Comparison of ENCODE assay signal across 1 cellular context in genomic region chr7:1811850-1812692, GRCh38.
TF ChIP-seq lines count a peak whose summit lies in the region.

No MANE protein-coding gene starts in this region.

TF ChIP-seq in HepG2, 621 proteins besides CTCF, POLR2A, EP300 and RAD21 (continued from another document):
- TF ChIP-seq ZHX2 (IDR thresholded peaks at IDR 0.05; ENCODE audit: low read depth): no peak
- no peak for TF ChIP-seq ZHX2 (CRISPR knock-in tag; IDR thresholded peaks at IDR 0.05; ENCODE audit: borderline replicate concordance)
- TF ChIP-seq ZNF567 (CRISPR knock-in tag; IDR thresholded peaks at IDR 0.05; ENCODE audit: borderline replicate concordance): no peak
- 0 out of 2 replicates have a peak, but pooled peaks have one; percentile 39 for TF ChIP-seq HNRNPL (IDR thresholded peaks at IDR 0.05; ENCODE audit: low read depth, low read length)
- TF ChIP-seq SPEN (CRISPR knock-in tag; IDR thresholded peaks at IDR 0.05; ENCODE audit: low read depth): 0 out of 2 replicates have a peak, but pooled peaks have one; percentile 52
- TF ChIP-seq MAX (IDR thresholded peaks at IDR 0.05): 0 out of 2 replicates have a peak, but pooled peaks have one; percentile 6
- no peak for TF ChIP-seq SMARCE1 (IDR thresholded peaks at IDR 0.05; ENCODE audit: borderline replicate concordance)
- no peak for TF ChIP-seq RBAK (CRISPR knock-in tag; IDR thresholded peaks at IDR 0.05)
- no peak for TF ChIP-seq HNRNPUL1 (IDR thresholded peaks at IDR 0.05; ENCODE audit: low read depth, low read length)
- TF ChIP-seq GMEB1 (CRISPR knock-in tag; IDR thresholded peaks at IDR 0.05; ENCODE audit: borderline replicate concordance): no peak
- TF ChIP-seq GPN1 (CRISPR knock-in tag; IDR thresholded peaks at IDR 0.05; ENCODE audit: borderline replicate concordance): no peak
- no peak for TF ChIP-seq ZNF350 (CRISPR knock-in tag; IDR thresholded peaks at IDR 0.05; ENCODE audit: borderline replicate concordance, low read depth)
- TF ChIP-seq TRAFD1 (CRISPR knock-in tag; IDR thresholded peaks at IDR 0.05; ENCODE audit: borderline replicate concordance): peak; percentile 58; the same call in 1 of the 2 replicates
- no peak for TF ChIP-seq BRD4 (CRISPR knock-in tag; IDR thresholded peaks at IDR 0.05)
- TF ChIP-seq NR2C2 (CRISPR knock-in tag; IDR thresholded peaks at IDR 0.05; ENCODE audit: borderline replicate concordance): no peak
- TF ChIP-seq ZC3H13 (CRISPR knock-in tag; IDR thresholded peaks at IDR 0.05): no peak
- TF ChIP-seq ZNF446 (CRISPR knock-in tag; IDR thresholded peaks at IDR 0.05): no peak
- no peak for TF ChIP-seq LCORL (IDR thresholded peaks at IDR 0.05)
- TF ChIP-seq LCORL (CRISPR knock-in tag; IDR thresholded peaks at IDR 0.05): peak; percentile 38; the same call in 1 of the 2 replicates
- TF ChIP-seq THAP7 (CRISPR knock-in tag; IDR thresholded peaks at IDR 0.05): no peak
- peak; percentile 25; the same call in 1 of the 2 replicates for TF ChIP-seq SMC3 (IDR thresholded peaks at IDR 0.05; ENCODE audit: low read length)
- TF ChIP-seq ZNF337 (CRISPR knock-in tag; IDR thresholded peaks at IDR 0.05; ENCODE audit: borderline replicate concordance, low read depth): no peak
- no peak for TF ChIP-seq ZNF101 (CRISPR knock-in tag; IDR thresholded peaks at IDR 0.05; ENCODE audit: borderline replicate concordance, low read depth)
- TF ChIP-seq THAP11 (CRISPR knock-in tag; IDR thresholded peaks at IDR 0.05): no peak
- TF ChIP-seq RELA (CRISPR knock-in tag; IDR thresholded peaks at IDR 0.05): no peak
- no peak for TF ChIP-seq ZNF414 (CRISPR knock-in tag; IDR thresholded peaks at IDR 0.05)
TF ChIP-seq in HepG2: peak in this region for 24.
